In genomic region chr19:6450166-6450565, GRCh38 we compare ENCODE assay signal across 23 cellular contexts. TPM values are rescaled to one million over a fixed set of nuclear protein-coding genes. Genes with fewer than 3 reads are reported as not detected.
"Had no signal": no experiment of that assay in that cellular context is flagged by ENCODE, and none has a peak within 500 bp of the region (broad histone marks: within the 10 kb centered on the region; RNA-seq: fewer than 3 reads in every experiment).

No MANE protein-coding gene starts in this region.

- DNase-seq: IMR-90, Karpas-422, KG1, MG63, NCI-H1092 treated with DMSO at 0.1 percent for 48 hours, NCI-H1436, NCI-H187, NCI-H2029, NCI-H2081 treated with DMSO at 0.1 percent for 48 hours, NCI-H2171, NCI-H226, NCI-H446, NCI-H510A, NCI-H524 treated with DMSO at 0.1 percent for 48 hours, NCI-H69, NCI-H774, Right ventricle myocardium superior, RPMI8226, SIG-M5 had no signal

- ATAC-seq: HepG2 had no signal

- H3K27ac ChIP-seq: SJSA1, SK-N-MC had no signal

RNA-seq across cellular contexts. Expression of gene CRB3, which starts 13.9 kb away (rescaled TPM):
- total RNA-seq: HT1080, IMR-90, Right ventricle myocardium superior, SJSA1 had no signal
- polyA plus RNA-seq: IMR-90 had no signal

RNA-seq across cellular contexts. Expression of gene SLC25A41, which starts 16.6 kb away (rescaled TPM):
- total RNA-seq: IMR-90, Right ventricle myocardium superior, SJSA1 had no signal
- polyA plus RNA-seq: IMR-90 had no signal

RNA-seq across cellular contexts. Expression of gene DENND1C, which starts 31.4 kb away (rescaled TPM):
- total RNA-seq: IMR-90, SJSA1 had no signal
- polyA plus RNA-seq: IMR-90 had no signal
